In the genomic region with DNA sequence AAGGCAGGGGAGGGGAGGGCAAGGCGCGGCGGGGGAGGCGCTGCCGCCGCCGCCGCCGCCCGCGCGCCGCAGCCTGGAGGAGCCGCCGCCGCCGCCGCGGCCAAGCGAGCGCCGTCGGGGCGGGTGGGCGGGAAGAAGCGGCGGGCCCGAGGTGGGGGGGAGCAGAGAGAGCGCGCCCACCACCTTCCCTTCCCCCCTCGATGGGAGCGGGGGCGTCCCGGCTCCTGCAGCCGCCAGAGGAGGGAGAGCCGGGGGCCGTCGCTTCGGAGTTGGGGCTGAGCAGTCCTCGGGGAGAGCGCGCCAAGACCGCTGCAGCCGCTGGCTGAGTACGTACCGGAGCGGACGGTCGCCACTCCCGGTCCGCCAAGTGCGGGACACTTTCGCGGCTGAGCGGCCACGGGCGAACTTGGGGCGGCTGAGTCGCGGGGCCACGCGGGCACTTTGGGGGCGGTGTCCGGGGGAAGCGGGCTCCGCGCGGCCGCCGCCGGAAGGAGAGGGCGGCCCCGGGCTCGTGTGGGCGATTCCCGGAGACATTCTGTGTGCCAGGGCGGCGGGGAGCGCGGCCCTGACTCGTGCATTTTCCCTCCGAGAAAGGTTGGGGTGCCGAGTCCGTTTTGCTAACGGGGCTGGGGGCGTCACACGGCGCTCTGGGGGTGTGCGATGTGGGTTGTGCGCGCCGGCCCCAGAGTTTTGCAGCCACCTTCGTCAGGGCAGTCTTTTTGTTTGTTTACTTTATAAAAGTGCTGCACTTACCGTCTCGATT, we compare ENCODE assay signal across 8 cellular contexts. TPM values are rescaled to one million over a fixed set of nuclear protein-coding genes. Genes with fewer than 3 reads are reported as not detected.
DNase-seq lines count a peak whose midpoint lies in the region; ATAC-seq, FAIRE-seq and TF ChIP-seq lines count a peak whose summit lies in the region.

A gene with protein sequence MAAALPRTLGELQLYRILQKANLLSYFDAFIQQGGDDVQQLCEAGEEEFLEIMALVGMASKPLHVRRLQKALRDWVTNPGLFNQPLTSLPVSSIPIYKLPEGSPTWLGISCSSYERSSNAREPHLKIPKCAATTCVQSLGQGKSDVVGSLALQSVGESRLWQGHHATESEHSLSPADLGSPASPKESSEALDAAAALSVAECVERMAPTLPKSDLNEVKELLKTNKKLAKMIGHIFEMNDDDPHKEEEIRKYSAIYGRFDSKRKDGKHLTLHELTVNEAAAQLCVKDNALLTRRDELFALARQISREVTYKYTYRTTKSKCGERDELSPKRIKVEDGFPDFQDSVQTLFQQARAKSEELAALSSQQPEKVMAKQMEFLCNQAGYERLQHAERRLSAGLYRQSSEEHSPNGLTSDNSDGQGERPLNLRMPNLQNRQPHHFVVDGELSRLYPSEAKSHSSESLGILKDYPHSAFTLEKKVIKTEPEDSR (plus strand): TSS at position 49 of the 763 bp plus-strand sequence. CDS start 10,094 bp downstream, outside the sequence.

- peaks cover 13% of the 10 kb centered on the region for H3F3A ChIP-seq in DOHH2 (ENCODE audit: control insufficient read depth, insufficient read depth)

- intact Hi-C loops in breast epithelium (cut with DNase I; ENCODE audit: low total_unique reads) (no loop called here), kidney (cut with DNase I) (no loop called here)

- TF ChIP-seq POLR2A in breast epithelium (IDR thresholded peaks at IDR 0.05): no peak

- TF ChIP-seq CTCF in DOHH2 (IDR thresholded peaks at IDR 0.05; ENCODE audit: low read depth, low read length, poor library complexity, severe bottlenecking) (no peak), KMS-11 (conservative IDR thresholded peaks at IDR 0.05; ENCODE audit: low read depth, low read length) (no peak), VCaP (conservative IDR thresholded peaks at IDR 0.05) (no peak), breast epithelium (IDR thresholded peaks at IDR 0.05) (no peak), kidney (IDR thresholded peaks at IDR 0.05; ENCODE audit: borderline replicate concordance, extremely low read depth, insufficient read depth) (no peak)

- H3K9me2 ChIP-seq in DOHH2 (replicated peaks; ENCODE audit: control insufficient read depth, low read length): no peaks in the 10 kb centered on the region

- peak; percentile 54 for ATAC-seq in GM21529 (IDR thresholded peaks at IDR 0.05; ENCODE audit: unreplicated experiment)

- H3K9ac ChIP-seq in KMS-11: peak within 1 kb of the TSS; percentile 71
- H3K9ac ChIP-seq in kidney (ENCODE audit: low read length in 2 of 2): peak within 1 kb of the TSS; percentile 41 to 73

- peak within 1 kb of the TSS; percentile 97 for H3K4me3 ChIP-seq in DOHH2 (ENCODE audit: low read length)
- H3K4me3 ChIP-seq in KMS-11 (IDR thresholded peaks at IDR 0.05; ENCODE audit: insufficient read depth, low read depth, low read length): peak within 1 kb of the TSS; percentile 99
- peak within 1 kb of the TSS; percentile 85 to 96 (median 88) for H3K4me3 ChIP-seq in breast epithelium
- peak within 1 kb of the TSS; percentile 72 to 83 for H3K4me3 ChIP-seq in kidney (ENCODE audit: low read length in 2 of 2)

- H3K27ac ChIP-seq in DOHH2 (ENCODE audit: low read depth, low read length): peak within 1 kb of the TSS; percentile 62
- H3K27ac ChIP-seq in KMS-11: peak within 1 kb of the TSS; percentile 44
- peak within 1 kb of the TSS; percentile 81 for H3K27ac ChIP-seq in VCaP
- H3K27ac ChIP-seq in breast epithelium: peak within 1 kb of the TSS; percentile 92 to 97
- H3K27ac ChIP-seq in kidney (ENCODE audit: low read depth in 2 of 2, low read length in 2 of 2): peak within 1 kb of the TSS; percentile 85 to 91

- peaks cover 14% of the 10 kb centered on the region for H3K36me3 ChIP-seq in DOHH2 (ENCODE audit: control insufficient read depth, low read length)
- no peaks in the 10 kb centered on the region for H3K36me3 ChIP-seq in KMS-11 (ENCODE audit: insufficient read depth)
- H3K36me3 ChIP-seq in breast epithelium: no peaks in the 10 kb centered on the region
- H3K36me3 ChIP-seq in kidney (ENCODE audit: control insufficient read depth in 1 of 2, insufficient read depth in 2 of 2, low read length in 2 of 2): no peaks in the 10 kb centered on the region

- peaks cover 4% of the 10 kb centered on the region; the same call in 1 of the 2 replicates for H4K20me1 ChIP-seq in DOHH2 (ENCODE audit: control insufficient read depth, insufficient read depth, low read depth, low read length)
- no peaks in the 10 kb centered on the region for H4K20me1 ChIP-seq in KMS-11 (ENCODE audit: insufficient read depth)

- no peak for FAIRE-seq in kidney (lab: Jason Lieb, UNC)

- peak within 1 kb of the TSS; percentile 78 for H2AFZ ChIP-seq in KMS-11 (ENCODE audit: low read depth)

- H3K4me1 ChIP-seq in DOHH2 (ENCODE audit: control insufficient read depth, low read length) (peaks cover 35% of the 10 kb centered on the region), KMS-11 (ENCODE audit: low read depth, poor library complexity, severe bottlenecking) (peaks cover 21% of the 10 kb centered on the region), breast epithelium (peaks cover 0 to 4% of the 10 kb centered on the region in 2 donors), kidney (ENCODE audit: control insufficient read depth in 1 of 2, insufficient read depth in 1 of 2, low read depth in 1 of 2, low read length in 2 of 2) (peaks cover 0 to 4% of the 10 kb centered on the region in 2 donors)

- H3K9me3 ChIP-seq in DOHH2 (ENCODE audit: control insufficient read depth, insufficient read depth, low read length): no peaks in the 10 kb centered on the region
- no peaks in the 10 kb centered on the region for H3K9me3 ChIP-seq in breast epithelium
- no peaks in the 10 kb centered on the region for H3K9me3 ChIP-seq in kidney (ENCODE audit: control insufficient read depth in 1 of 2, low read length in 2 of 2)

- H3K27me3 ChIP-seq in DOHH2 (ENCODE audit: control insufficient read depth, low read length) (no peaks in the 10 kb centered on the region), KMS-11 (ENCODE audit: insufficient read depth, low read depth) (no peaks in the 10 kb centered on the region), breast epithelium (no peaks in the 10 kb centered on the region)

- DNase-seq in breast epithelium (ENCODE audit: low spot score in 2 of 2): peak; percentile 40 to 57
- DNase-seq in kidney: peak; percentile 92
- DNase-seq in stimulated activated CD4-positive, alpha-beta T cell treated with anti-CD3 and anti-CD28 coated beads, Interleukin-1b, Interleukin-23, amount 100 ng/mL, for 24 hours (ENCODE audit: low read depth in 4 of 4, low spot score in 1 of 4): peak; percentile 31 to 45 (median 36)
- DNase-seq in dedifferentiated amniotic fluid mesenchymal stem cell (ENCODE audit: extremely low spot score): no peak

- peaks cover 52% of the 10 kb centered on the region for H3K79me2 ChIP-seq in DOHH2 (ENCODE audit: control insufficient read depth, low read length)
- peaks cover 41% of the 10 kb centered on the region for H3K79me2 ChIP-seq in KMS-11 (ENCODE audit: insufficient read depth, low read depth)

- peak within 1 kb of the TSS; percentile 96 for H3K4me2 ChIP-seq in DOHH2 (ENCODE audit: low read length)
- peak within 1 kb of the TSS; percentile 90 for H3K4me2 ChIP-seq in KMS-11

RNA-seq across cellular contexts. Expression of the gene that starts here (rescaled TPM):
- total RNA-seq in breast epithelium: 10 to 100 TPM; 40.2 to 76.2 (median 71.8) TPM
- 45.0 TPM for total RNA-seq in kidney
- 10.4 TPM for polyA plus RNA-seq in kidney (ENCODE audit: insufficient read depth, low read depth, low replicate concordance)

Comparison
In these comparisons a context has a peak if more than half of its experiments do, and no peak if none do; other contexts are left out.
1. H3K27ac ChIP-seq: peak in every context shown above with its lines; median percentile 94 in breast epithelium; 88 in kidney; 81 in VCaP; 62 in DOHH2; 44 in KMS-11.